ENCODE assay signal across 8 cellular contexts in genomic region chr14:20971705-20972021, GRCh38. TPM values are rescaled to one million over a fixed set of nuclear protein-coding genes. Genes with fewer than 3 reads are reported as not detected.
DNase-seq lines count a peak whose midpoint lies in the region; ATAC-seq and TF ChIP-seq lines count a peak whose summit lies in the region.

No MANE protein-coding gene starts in this region.

- intact Hi-C loops in Panc1 (cut with micrococcal nuclease; ENCODE audit: unreplicated experiment): loop anchor here (1.0 to 5.0 kb wide), 2 partner anchors 113 to 274 kb away; no protein-coding TSS in a partner anchor

- BruUV-seq in Panc1 (replicated peaks; lab: Mats Ljungman, UMichigan): no TSS peak

- peak overlapping the region; percentile 54 for H3K9ac ChIP-seq in skeletal muscle satellite cell (ENCODE audit: low read depth, low read length)

- POLR2A ChIA-PET in Panc1 (lab: Charles Lee): interaction anchor here (0.7 kb wide), 1 partner anchor 167 kb away, joined by 4 read pairs; no protein-coding TSS in a partner anchor

- CTCF ChIA-PET in Panc1 (lab: Charles Lee): interaction anchor here (0.7 to 1.9 kb wide), 8 partner anchors 11 to 289 kb away, joined by 3 to 16 read pairs (median 4); no protein-coding TSS in a partner anchor

- peak; percentile 23 for ATAC-seq in GM21619 (IDR thresholded peaks at IDR 0.05; ENCODE audit: unreplicated experiment)
- ATAC-seq in Panc1: peak; percentile 43
- no peak for ATAC-seq in GM18870 (IDR thresholded peaks at IDR 0.05; ENCODE audit: unreplicated experiment)
- ATAC-seq in HG03571 (IDR thresholded peaks at IDR 0.05; ENCODE audit: unreplicated experiment): no peak

- H3K4me3 Mint-ChIP-seq in glutamatergic neuron (ENCODE audit: unreplicated experiment): peak overlapping the region; percentile 97

- peak overlapping the region; percentile 92 for H3K4me2 ChIP-seq in skeletal muscle satellite cell (ENCODE audit: low read length)

- H3K4me3 ChIP-seq in Panc1 (ENCODE audit: low read depth in 2 of 2, low read length in 2 of 2): peak overlapping the region; percentile 54 to 79
- peak overlapping the region; percentile 73 for H3K4me3 ChIP-seq in skeletal muscle satellite cell (ENCODE audit: low read length)

- DNase-seq in Panc1 (ENCODE audit: low read depth, low spot score) (no peak), glutamatergic neuron (no peak)
- DNase-seq in effector CD8-positive, alpha-beta T cell (lab: John Stamatoyannopoulos, UW): no peak
- no peak for DNase-seq in stimulated activated naive CD4-positive, alpha-beta T cell treated with Interleukin-2 at 50 U/mL for 16 hours (lab: John Stamatoyannopoulos, UW)

- H3K27ac Mint-ChIP-seq in glutamatergic neuron (ENCODE audit: unreplicated experiment): no peak overlapping the region

- H3K9me3 ChIP-seq in Panc1 (ENCODE audit: control insufficient read depth, insufficient read depth, low read depth, low read length) (no peaks in the 10 kb centered on the region), skeletal muscle satellite cell (replicated peaks; ENCODE audit: low read length) (no peaks in the 10 kb centered on the region)

- H3K4me1 ChIP-seq in Panc1 (ENCODE audit: control insufficient read depth, insufficient read depth, low read length): no peaks in the 10 kb centered on the region
- H3K4me1 ChIP-seq in skeletal muscle satellite cell (ENCODE audit: control insufficient read depth, insufficient read depth, low read length): peaks cover 24% of the 10 kb centered on the region

- peaks cover 2% of the 10 kb centered on the region for H3K9me3 Mint-ChIP-seq in glutamatergic neuron (ENCODE audit: unreplicated experiment)

- H3K4me1 Mint-ChIP-seq in glutamatergic neuron (ENCODE audit: low read depth, unreplicated experiment): no peaks in the 10 kb centered on the region

- H3K36me3 ChIP-seq in Panc1 (ENCODE audit: control insufficient read depth, insufficient read depth, low read length) (no peaks in the 10 kb centered on the region), skeletal muscle satellite cell (ENCODE audit: insufficient read depth, low read length) (no peaks in the 10 kb centered on the region)

- TF ChIP-seq CTCF in Panc1 (IDR thresholded peaks at IDR 0.05) (no peak), glutamatergic neuron (IDR thresholded peaks at IDR 0.05; ENCODE audit: partially characterized antibody, unreplicated experiment) (no peak)

- H3K27me3 ChIP-seq in Panc1 (ENCODE audit: control insufficient read depth, insufficient read depth, low read length): peaks cover 2% of the 10 kb centered on the region; the same call in 1 of the 2 replicates
- peaks cover 21% of the 10 kb centered on the region for H3K27me3 ChIP-seq in skeletal muscle satellite cell (ENCODE audit: control insufficient read depth, insufficient read depth, low read length)

- H3K27me3 Mint-ChIP-seq in glutamatergic neuron (ENCODE audit: unreplicated experiment): peaks cover 5% of the 10 kb centered on the region

- H3K36me3 Mint-ChIP-seq in glutamatergic neuron (ENCODE audit: unreplicated experiment): no peaks in the 10 kb centered on the region

- H3K27ac ChIP-seq in Panc1 (ENCODE audit: low read length): no peak overlapping the region

- in situ Hi-C loops in Panc1 (cut with HindIII; ENCODE audit: low pct_unique_long_range_greater_than_20kb, low sequenced_read_pairs): no loop called here

RNA-seq across cellular contexts. Expression of gene RNASE2, which starts 16.4 kb away (rescaled TPM):
- not detected for total RNA-seq in Panc1 (2021; ENCODE audit: unreplicated experiment)
- polyA plus RNA-seq in Panc1 (2012; ENCODE audit: insufficient read length): not detected
- not detected for total RNA-seq in glutamatergic neuron (ENCODE audit: unreplicated experiment)
- total RNA-seq in skeletal muscle satellite cell (2012; rRNA removed): not detected in 2 replicates

RNA-seq across cellular contexts. Expression of gene METTL17, which starts 18.1 kb away (rescaled TPM):
- total RNA-seq in Panc1 (2021; ENCODE audit: unreplicated experiment): 39.6 TPM
- polyA plus RNA-seq in Panc1 (2012; ENCODE audit: insufficient read length): 32.1 TPM
- total RNA-seq in glutamatergic neuron (ENCODE audit: unreplicated experiment): 81.5 TPM
- 43.0 and 43.6 TPM in 2 replicates for total RNA-seq in skeletal muscle satellite cell (2012; rRNA removed)

RNA-seq across cellular contexts. Expression of gene SLC39A2, which starts 27.4 kb away (rescaled TPM):
- not detected for total RNA-seq in Panc1 (2021; ENCODE audit: unreplicated experiment)
- polyA plus RNA-seq in Panc1 (2012; ENCODE audit: insufficient read length): not detected
- total RNA-seq in glutamatergic neuron (ENCODE audit: unreplicated experiment): not detected
- total RNA-seq in skeletal muscle satellite cell (2012; rRNA removed): 0.25 TPM in 1 of 2 replicates, not detected in the other

RNA-seq across cellular contexts. Expression of gene NDRG2, which starts 53.2 kb away (rescaled TPM):
- 1.6 TPM for total RNA-seq in Panc1 (2021; ENCODE audit: unreplicated experiment)
- 1.1 TPM for polyA plus RNA-seq in Panc1 (2012; ENCODE audit: insufficient read length)
- total RNA-seq in glutamatergic neuron (ENCODE audit: unreplicated experiment): 33.1 TPM
- total RNA-seq in skeletal muscle satellite cell (2012; rRNA removed): under 0.01 TPM in 1 of 2 replicates, not detected in the other

RNA-seq across cellular contexts. Expression of gene TPPP2, which starts 58.4 kb away (rescaled TPM):
- total RNA-seq in Panc1 (2021; ENCODE audit: unreplicated experiment): not detected
- not detected for polyA plus RNA-seq in Panc1 (2012; ENCODE audit: insufficient read length)
- total RNA-seq in glutamatergic neuron (ENCODE audit: unreplicated experiment): not detected
- not detected in 2 replicates for total RNA-seq in skeletal muscle satellite cell (2012; rRNA removed)

Comparison
In these comparisons a context has a peak if more than half of its experiments do, and no peak if none do; other contexts are left out.
1. ATAC-seq: peak in GM21619 (single experiment) and Panc1 (single experiment); none in GM18870 (single experiment) and HG03571 (single experiment).